ENCODE assay signal across 13 cellular contexts in the genomic region with DNA sequence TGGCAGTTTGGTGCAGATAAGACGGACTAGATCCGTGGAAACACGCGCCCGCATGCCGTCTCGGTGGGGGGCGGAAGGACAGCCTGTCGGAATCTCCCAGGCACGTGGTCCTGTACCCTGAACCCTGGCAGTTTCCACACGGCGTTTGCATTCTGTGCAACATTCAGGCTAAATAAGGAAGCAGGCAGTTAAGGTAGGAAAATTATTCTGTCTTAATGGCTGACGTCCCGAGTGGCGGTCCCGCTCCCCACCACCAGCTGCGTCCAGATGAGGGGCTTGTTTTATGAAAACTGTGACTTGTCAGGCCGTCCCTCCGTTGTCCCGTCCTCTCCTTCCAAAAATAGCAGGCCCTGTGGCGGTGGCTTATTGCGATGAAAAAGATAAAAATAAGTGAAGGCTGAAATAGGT.
DNase-seq lines count a peak whose midpoint lies in the region; ATAC-seq and TF ChIP-seq lines count a peak whose summit lies in the region.
"Had no signal": no experiment of that assay in that cellular context is flagged by ENCODE, and none has a peak within 500 bp of the region (broad histone marks: within the 10 kb centered on the region; RNA-seq: fewer than 3 reads in every experiment).

No MANE protein-coding gene starts in this region.

- ATAC-seq in central memory CD8-positive, alpha-beta T cell (replicated peaks; ENCODE audit: extremely low read depth, poor library complexity, severe bottlenecking), result no peak
- ATAC-seq in GM21367 (IDR thresholded peaks at IDR 0.05; ENCODE audit: unreplicated experiment), result no peak
- ATAC-seq: right lobe of liver had no signal

- H3K9me3 ChIP-seq in Peyer's patch (no peaks in the 10 kb centered on the region), spleen (no peaks in the 10 kb centered on the region)
- H3K9me3 ChIP-seq: right lobe of liver had no signal

- H3K27ac ChIP-seq in Peyer's patch (peak overlapping the region in 2 of 4 donors; percentile 59 to 64), spleen (peak overlapping the region in 5 of 8 donors; percentile 25 to 71 (median 49))
- H3K27ac ChIP-seq: right lobe of liver, SK-N-MC had no signal

- H3K36me3 ChIP-seq in Peyer's patch (peaks cover 0 to 4% (median 0%) of the 10 kb centered on the region in 3 donors), spleen (peaks cover 0 to 39% (median 12%) of the 10 kb centered on the region in 6 donors)
- H3K36me3 ChIP-seq: right lobe of liver had no signal

- DNase-seq in T-helper 2 cell treated with Interferon-gamma antibody and Interleukin-4, amounts not matched to agents 5 μg/mL and 100 μg/mL, for 36 hours (ENCODE audit: low spot score), result no peak
- DNase-seq in T-helper 2 cell, result no peak
- DNase-seq in Peyer's patch, result peak in 2 of 3 donors; percentile 37
- no peak for DNase-seq in central memory CD8-positive, alpha-beta T cell (ENCODE audit: low spot score in 2 of 2)
- peak; percentile 67 for DNase-seq in spleen
- DNase-seq in EL, result no peak
- DNase-seq in NCI-H1417 (lab: John Stamatoyannopoulos, UW), result no peak
- DNase-seq: 8988T, amygdala, NCI-H2107 had no signal

- H3K27ac Mint-ChIP-seq in T-helper 2 cell treated with Interferon-gamma antibody and Interleukin-4, amounts not matched to agents 5 μg/mL and 100 μg/mL, for 36 hours, result peak overlapping the region; percentile 95
- H3K27ac Mint-ChIP-seq in central memory CD8-positive, alpha-beta T cell (ENCODE audit: low read depth), result peak overlapping the region; percentile 84

- H3K4me1 ChIP-seq in Peyer's patch (peaks cover 0 to 8% (median 0%) of the 10 kb centered on the region in 4 donors), spleen (peaks cover 7 to 48% (median 30%) of the 10 kb centered on the region in 6 donors)
- H3K4me1 ChIP-seq: right lobe of liver had no signal

- H3K4me3 ChIP-seq in Peyer's patch (no peak overlapping the region), spleen (no peak overlapping the region)
- H3K4me3 ChIP-seq: right lobe of liver, SK-N-MC had no signal

- peaks cover 36% of the 10 kb centered on the region for H3K4me1 Mint-ChIP-seq in T-helper 2 cell treated with Interferon-gamma antibody and Interleukin-4, amounts not matched to agents 5 μg/mL and 100 μg/mL, for 36 hours (ENCODE audit: low read depth)
- peaks cover 31% of the 10 kb centered on the region for H3K4me1 Mint-ChIP-seq in central memory CD8-positive, alpha-beta T cell

- H3K9me3 Mint-ChIP-seq in T-helper 2 cell treated with Interferon-gamma antibody and Interleukin-4, amounts not matched to agents 5 μg/mL and 100 μg/mL, for 36 hours, result no peaks in the 10 kb centered on the region
- no peaks in the 10 kb centered on the region for H3K9me3 Mint-ChIP-seq in central memory CD8-positive, alpha-beta T cell

- TF ChIP-seq POLR2A in Peyer's patch (IDR thresholded peaks at IDR 0.05), result no peak
- TF ChIP-seq POLR2A in spleen (IDR thresholded peaks at IDR 0.05), result no peak

- peak overlapping the region; percentile 78 for H3K4me3 Mint-ChIP-seq in T-helper 2 cell treated with Interferon-gamma antibody and Interleukin-4, amounts not matched to agents 5 μg/mL and 100 μg/mL, for 36 hours
- H3K4me3 Mint-ChIP-seq in central memory CD8-positive, alpha-beta T cell, result no peak overlapping the region

- TF ChIP-seq CTCF in Peyer's patch (IDR thresholded peaks at IDR 0.05) (no peak), spleen (IDR thresholded peaks at IDR 0.05 in 8 of 11, conservative IDR thresholded peaks at IDR 0.05 in 3 of 11) (no peak)

- 80 to 92% (median 86%) methylated on average over 22 of the region's 22 CpGs for WGBS in spleen, 5 donors

- intact Hi-C loops in spleen (cut with DNase I; ENCODE audit: low total_unique reads), result no loop called here

- H3K36me3 Mint-ChIP-seq in T-helper 2 cell treated with Interferon-gamma antibody and Interleukin-4, amounts not matched to agents 5 μg/mL and 100 μg/mL, for 36 hours (ENCODE audit: low read depth), result peaks cover 9% of the 10 kb centered on the region
- peaks cover 4% of the 10 kb centered on the region for H3K36me3 Mint-ChIP-seq in central memory CD8-positive, alpha-beta T cell (ENCODE audit: insufficient read depth)

- no peaks in the 10 kb centered on the region for H3K27me3 Mint-ChIP-seq in T-helper 2 cell treated with Interferon-gamma antibody and Interleukin-4, amounts not matched to agents 5 μg/mL and 100 μg/mL, for 36 hours (ENCODE audit: low read depth)
- no peaks in the 10 kb centered on the region for H3K27me3 Mint-ChIP-seq in central memory CD8-positive, alpha-beta T cell

- no peaks in the 10 kb centered on the region for H3K27me3 ChIP-seq in Peyer's patch
- no peaks in the 10 kb centered on the region for H3K27me3 ChIP-seq in spleen (replicated peaks in 1 of 7)
- H3K27me3 ChIP-seq: right lobe of liver had no signal

Comparison
In these comparisons a context has a peak if more than half of its experiments do, and no peak if none do; other contexts are left out.
1. DNase-seq: peak in Peyer's patch (2 of 3) and spleen (single experiment); none in T-helper 2 cell treated with Interferon-gamma antibody and Interleukin-4, amounts not matched to agents 5 μg/mL and 100 μg/mL, for 36 hours (single experiment), T-helper 2 cell (0 of 5), central memory CD8-positive, alpha-beta T cell (0 of 2), EL (single experiment) and NCI-H1417 (0 of 3).